1 cellular context compared by ENCODE assay signal in the genomic region with DNA sequence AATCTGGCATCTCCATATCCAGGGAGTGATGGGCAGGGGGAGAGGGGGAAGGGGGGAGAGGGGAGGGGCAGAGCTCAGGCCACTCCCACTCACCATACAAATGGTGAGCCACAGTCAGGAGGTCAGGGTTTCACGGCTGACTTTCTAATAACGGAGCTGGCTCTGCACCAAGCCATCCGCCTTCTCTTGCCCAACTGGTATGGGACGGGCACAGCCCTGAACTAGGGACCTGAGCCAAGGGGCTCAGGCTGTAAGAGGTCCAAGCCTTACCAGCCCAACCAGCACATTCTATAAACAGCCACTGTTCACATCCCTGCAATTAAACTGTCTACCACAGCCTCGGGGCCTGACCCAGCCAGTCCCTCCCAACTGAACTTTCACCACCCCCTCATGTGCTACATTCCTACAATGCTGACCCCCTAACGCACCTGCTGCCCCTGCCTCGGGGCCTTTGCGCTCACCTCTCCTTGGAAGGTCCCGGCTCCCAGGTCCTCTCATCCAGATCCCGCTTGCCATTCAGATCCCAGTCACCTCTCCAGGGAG.
TF ChIP-seq lines count a peak whose summit lies in the region.

No MANE protein-coding gene starts in this region.

TF ChIP-seq in HepG2, 621 proteins besides CTCF, POLR2A, EP300 and RAD21:
- TF ChIP-seq ZNF136 (CRISPR knock-in tag; IDR thresholded peaks at IDR 0.05; ENCODE audit: low read depth) = no peak
- no peak for TF ChIP-seq ASH2L (IDR thresholded peaks at IDR 0.05; ENCODE audit: insufficient read length, low read depth, low read length)
- no peak for TF ChIP-seq NFE2L1 (CRISPR knock-in tag; IDR thresholded peaks at IDR 0.05; ENCODE audit: borderline replicate concordance)
- TF ChIP-seq MATR3 (CRISPR knock-in tag; IDR thresholded peaks at IDR 0.05) = no peak
- TF ChIP-seq, protein P1, sequence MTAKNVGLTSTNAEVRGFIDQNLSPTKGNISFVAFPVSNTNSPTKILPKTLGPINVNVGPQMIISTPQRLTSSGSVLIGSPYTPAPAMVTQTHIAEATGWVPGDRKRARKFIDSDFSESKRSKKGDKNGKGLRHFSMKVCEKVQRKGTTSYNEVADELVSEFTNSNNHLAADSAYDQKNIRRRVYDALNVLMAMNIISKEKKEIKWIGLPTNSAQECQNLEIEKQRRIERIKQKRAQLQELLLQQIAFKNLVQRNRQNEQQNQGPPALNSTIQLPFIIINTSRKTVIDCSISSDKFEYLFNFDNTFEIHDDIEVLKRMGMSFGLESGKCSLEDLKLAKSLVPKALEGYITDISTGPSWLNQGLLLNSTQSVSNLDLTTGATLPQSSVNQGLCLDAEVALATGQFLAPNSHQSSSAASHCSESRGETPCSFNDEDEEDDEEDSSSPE (CRISPR knock-in tag; IDR thresholded peaks at IDR 0.05) = no peak
- no peak for TF ChIP-seq CENPX (CRISPR knock-in tag; IDR thresholded peaks at IDR 0.05)
- TF ChIP-seq ZNF383 (CRISPR knock-in tag; IDR thresholded peaks at IDR 0.05; ENCODE audit: borderline replicate concordance) = no peak
- TF ChIP-seq ZMYM2 (CRISPR knock-in tag; IDR thresholded peaks at IDR 0.05) = no peak
- TF ChIP-seq, protein P2, sequence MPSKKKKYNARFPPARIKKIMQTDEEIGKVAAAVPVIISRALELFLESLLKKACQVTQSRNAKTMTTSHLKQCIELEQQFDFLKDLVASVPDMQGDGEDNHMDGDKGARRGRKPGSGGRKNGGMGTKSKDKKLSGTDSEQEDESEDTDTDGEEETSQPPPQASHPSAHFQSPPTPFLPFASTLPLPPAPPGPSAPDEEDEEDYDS (CRISPR knock-in tag; IDR thresholded peaks at IDR 0.05) = no peak
- TF ChIP-seq, protein P3, sequence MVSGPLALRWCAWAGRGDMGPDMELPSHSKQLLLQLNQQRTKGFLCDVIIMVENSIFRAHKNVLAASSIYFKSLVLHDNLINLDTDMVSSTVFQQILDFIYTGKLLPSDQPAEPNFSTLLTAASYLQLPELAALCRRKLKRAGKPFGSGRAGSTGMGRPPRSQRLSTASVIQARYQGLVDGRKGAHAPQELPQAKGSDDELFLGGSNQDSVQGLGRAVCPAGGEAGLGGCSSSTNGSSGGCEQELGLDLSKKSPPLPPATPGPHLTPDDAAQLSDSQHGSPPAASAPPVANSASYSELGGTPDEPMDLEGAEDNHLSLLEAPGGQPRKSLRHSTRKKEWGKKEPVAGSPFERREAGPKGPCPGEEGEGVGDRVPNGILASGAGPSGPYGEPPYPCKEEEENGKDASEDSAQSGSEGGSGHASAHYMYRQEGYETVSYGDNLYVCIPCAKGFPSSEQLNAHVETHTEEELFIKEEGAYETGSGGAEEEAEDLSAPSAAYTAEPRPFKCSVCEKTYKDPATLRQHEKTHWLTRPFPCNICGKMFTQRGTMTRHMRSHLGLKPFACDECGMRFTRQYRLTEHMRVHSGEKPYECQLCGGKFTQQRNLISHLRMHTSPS (CRISPR knock-in tag; IDR thresholded peaks at IDR 0.05; ENCODE audit: low read depth) = no peak
- TF ChIP-seq ZNF749 (CRISPR knock-in tag; IDR thresholded peaks at IDR 0.05; ENCODE audit: borderline replicate concordance) = no peak
- TF ChIP-seq, protein P4, sequence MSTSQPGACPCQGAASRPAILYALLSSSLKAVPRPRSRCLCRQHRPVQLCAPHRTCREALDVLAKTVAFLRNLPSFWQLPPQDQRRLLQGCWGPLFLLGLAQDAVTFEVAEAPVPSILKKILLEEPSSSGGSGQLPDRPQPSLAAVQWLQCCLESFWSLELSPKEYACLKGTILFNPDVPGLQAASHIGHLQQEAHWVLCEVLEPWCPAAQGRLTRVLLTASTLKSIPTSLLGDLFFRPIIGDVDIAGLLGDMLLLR (CRISPR knock-in tag; IDR thresholded peaks at IDR 0.05) = no peak
- TF ChIP-seq, protein P5, sequence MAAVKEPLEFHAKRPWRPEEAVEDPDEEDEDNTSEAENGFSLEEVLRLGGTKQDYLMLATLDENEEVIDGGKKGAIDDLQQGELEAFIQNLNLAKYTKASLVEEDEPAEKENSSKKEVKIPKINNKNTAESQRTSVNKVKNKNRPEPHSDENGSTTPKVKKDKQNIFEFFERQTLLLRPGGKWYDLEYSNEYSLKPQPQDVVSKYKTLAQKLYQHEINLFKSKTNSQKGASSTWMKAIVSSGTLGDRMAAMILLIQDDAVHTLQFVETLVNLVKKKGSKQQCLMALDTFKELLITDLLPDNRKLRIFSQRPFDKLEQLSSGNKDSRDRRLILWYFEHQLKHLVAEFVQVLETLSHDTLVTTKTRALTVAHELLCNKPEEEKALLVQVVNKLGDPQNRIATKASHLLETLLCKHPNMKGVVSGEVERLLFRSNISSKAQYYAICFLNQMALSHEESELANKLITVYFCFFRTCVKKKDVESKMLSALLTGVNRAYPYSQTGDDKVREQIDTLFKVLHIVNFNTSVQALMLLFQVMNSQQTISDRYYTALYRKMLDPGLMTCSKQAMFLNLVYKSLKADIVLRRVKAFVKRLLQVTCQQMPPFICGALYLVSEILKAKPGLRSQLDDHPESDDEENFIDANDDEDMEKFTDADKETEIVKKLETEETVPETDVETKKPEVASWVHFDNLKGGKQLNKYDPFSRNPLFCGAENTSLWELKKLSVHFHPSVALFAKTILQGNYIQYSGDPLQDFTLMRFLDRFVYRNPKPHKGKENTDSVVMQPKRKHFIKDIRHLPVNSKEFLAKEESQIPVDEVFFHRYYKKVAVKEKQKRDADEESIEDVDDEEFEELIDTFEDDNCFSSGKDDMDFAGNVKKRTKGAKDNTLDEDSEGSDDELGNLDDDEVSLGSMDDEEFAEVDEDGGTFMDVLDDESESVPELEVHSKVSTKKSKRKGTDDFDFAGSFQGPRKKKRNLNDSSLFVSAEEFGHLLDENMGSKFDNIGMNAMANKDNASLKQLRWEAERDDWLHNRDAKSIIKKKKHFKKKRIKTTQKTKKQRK (IDR thresholded peaks at IDR 0.05; ENCODE audit: low read length) = no peak
- TF ChIP-seq HES4 (CRISPR knock-in tag; IDR thresholded peaks at IDR 0.05; ENCODE audit: borderline replicate concordance) = no peak
- TF ChIP-seq, protein P6, sequence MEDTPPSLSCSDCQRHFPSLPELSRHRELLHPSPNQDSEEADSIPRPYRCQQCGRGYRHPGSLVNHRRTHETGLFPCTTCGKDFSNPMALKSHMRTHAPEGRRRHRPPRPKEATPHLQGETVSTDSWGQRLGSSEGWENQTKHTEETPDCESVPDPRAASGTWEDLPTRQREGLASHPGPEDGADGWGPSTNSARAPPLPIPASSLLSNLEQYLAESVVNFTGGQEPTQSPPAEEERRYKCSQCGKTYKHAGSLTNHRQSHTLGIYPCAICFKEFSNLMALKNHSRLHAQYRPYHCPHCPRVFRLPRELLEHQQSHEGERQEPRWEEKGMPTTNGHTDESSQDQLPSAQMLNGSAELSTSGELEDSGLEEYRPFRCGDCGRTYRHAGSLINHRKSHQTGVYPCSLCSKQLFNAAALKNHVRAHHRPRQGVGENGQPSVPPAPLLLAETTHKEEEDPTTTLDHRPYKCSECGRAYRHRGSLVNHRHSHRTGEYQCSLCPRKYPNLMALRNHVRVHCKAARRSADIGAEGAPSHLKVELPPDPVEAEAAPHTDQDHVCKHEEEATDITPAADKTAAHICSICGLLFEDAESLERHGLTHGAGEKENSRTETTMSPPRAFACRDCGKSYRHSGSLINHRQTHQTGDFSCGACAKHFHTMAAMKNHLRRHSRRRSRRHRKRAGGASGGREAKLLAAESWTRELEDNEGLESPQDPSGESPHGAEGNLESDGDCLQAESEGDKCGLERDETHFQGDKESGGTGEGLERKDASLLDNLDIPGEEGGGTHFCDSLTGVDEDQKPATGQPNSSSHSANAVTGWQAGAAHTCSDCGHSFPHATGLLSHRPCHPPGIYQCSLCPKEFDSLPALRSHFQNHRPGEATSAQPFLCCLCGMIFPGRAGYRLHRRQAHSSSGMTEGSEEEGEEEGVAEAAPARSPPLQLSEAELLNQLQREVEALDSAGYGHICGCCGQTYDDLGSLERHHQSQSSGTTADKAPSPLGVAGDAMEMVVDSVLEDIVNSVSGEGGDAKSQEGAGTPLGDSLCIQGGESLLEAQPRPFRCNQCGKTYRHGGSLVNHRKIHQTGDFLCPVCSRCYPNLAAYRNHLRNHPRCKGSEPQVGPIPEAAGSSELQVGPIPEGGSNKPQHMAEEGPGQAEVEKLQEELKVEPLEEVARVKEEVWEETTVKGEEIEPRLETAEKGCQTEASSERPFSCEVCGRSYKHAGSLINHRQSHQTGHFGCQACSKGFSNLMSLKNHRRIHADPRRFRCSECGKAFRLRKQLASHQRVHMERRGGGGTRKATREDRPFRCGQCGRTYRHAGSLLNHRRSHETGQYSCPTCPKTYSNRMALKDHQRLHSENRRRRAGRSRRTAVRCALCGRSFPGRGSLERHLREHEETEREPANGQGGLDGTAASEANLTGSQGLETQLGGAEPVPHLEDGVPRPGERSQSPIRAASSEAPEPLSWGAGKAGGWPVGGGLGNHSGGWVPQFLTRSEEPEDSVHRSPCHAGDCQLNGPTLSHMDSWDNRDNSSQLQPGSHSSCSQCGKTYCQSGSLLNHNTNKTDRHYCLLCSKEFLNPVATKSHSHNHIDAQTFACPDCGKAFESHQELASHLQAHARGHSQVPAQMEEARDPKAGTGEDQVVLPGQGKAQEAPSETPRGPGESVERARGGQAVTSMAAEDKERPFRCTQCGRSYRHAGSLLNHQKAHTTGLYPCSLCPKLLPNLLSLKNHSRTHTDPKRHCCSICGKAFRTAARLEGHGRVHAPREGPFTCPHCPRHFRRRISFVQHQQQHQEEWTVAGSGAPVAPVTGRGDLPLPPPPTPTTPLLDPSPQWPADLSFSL (CRISPR knock-in tag; IDR thresholded peaks at IDR 0.05) = no peak
